In genomic region chr7:35839860-35840854, GRCh38 we compare ENCODE assay signal across 10 cellular contexts. TPM values are rescaled to one million over a fixed set of nuclear protein-coding genes. Genes with fewer than 3 reads are reported as not detected.
DNase-seq lines count a peak whose midpoint lies in the region; FAIRE-seq and TF ChIP-seq lines count a peak whose summit lies in the region.
"Had no signal": no experiment of that assay in that cellular context is flagged by ENCODE, and none has a peak within 500 bp of the region (broad histone marks: within the 10 kb centered on the region; RNA-seq: fewer than 3 reads in every experiment).

No MANE protein-coding gene starts in this region.

- DNase-seq in BJ (ENCODE audit: low read depth) (peak; percentile 53), HTR-8/SVneo (ENCODE audit: insufficient read length, low spot score) (peak; percentile 62), astrocyte of the cerebellum (ENCODE audit: low read depth) (peak; percentile 16), kidney tubule cell (ENCODE audit: low spot score) (peak; percentile 54), SIG-M5 treated with dmso at 0.1 percent for 504 hours (lab: John Stamatoyannopoulos, UW; ENCODE audit: unreplicated experiment) (no peak), HPDE6-E6E7 (ENCODE audit: extremely low spot score) (no peak), NCI-H82 treated with DMSO at 0.1 percent for 48 hours (lab: John Stamatoyannopoulos, UW; ENCODE audit: unreplicated experiment) (no peak), NCI-H146 treated with DMSO at 0.1 percent for 48 hours (lab: John Stamatoyannopoulos, UW; ENCODE audit: unreplicated experiment) (no peak)
- DNase-seq: hypothalamus, NCI-H748 treated with DMSO at 0.1 percent for 48 hours had no signal

- no peaks in the 10 kb centered on the region for H3K27me3 ChIP-seq in BJ (ENCODE audit: control insufficient read depth, insufficient read depth, low read length)

- H3K4me3 ChIP-seq in BJ (ENCODE audit: low read depth, low read length) (no peak overlapping the region), astrocyte of the cerebellum (ENCODE audit: low read depth, low read length) (no peak overlapping the region)

- TF ChIP-seq CTCF in BJ (IDR thresholded peaks at IDR 0.05; ENCODE audit: insufficient read depth, low read depth, low read length) (no peak), astrocyte of the cerebellum (IDR thresholded peaks at IDR 0.05; ENCODE audit: low read depth, low read length, missing control alignments) (no peak)

- POLR2A ChIA-PET in BJ (lab: Charles Lee) = no interaction called here

- no peak for FAIRE-seq in HTR-8/SVneo (lab: Jason Lieb, UNC)

- CTCF ChIA-PET in BJ (lab: Yijun Ruan, JAX) = interaction anchor here (0.7 to 1.9 kb wide), 5 partner anchors 9 to 133 kb away, joined by 3 to 5 read pairs (median 3); no protein-coding TSS in a partner anchor

- H3K36me3 ChIP-seq in BJ (ENCODE audit: control insufficient read depth, insufficient read depth, low read length) = no peaks in the 10 kb centered on the region; the same call in 1 of the 2 replicates

- in situ Hi-C loops in astrocyte of the cerebellum (cut with HindIII; ENCODE audit: low sequenced_read_pairs) = no loop called here

RNA-seq across cellular contexts. Expression of gene SEPTIN7, which starts 39.3 kb away (rescaled TPM):
- 152 and 319 TPM in 2 replicates for polyA plus RNA-seq in BJ (2011; rRNA removed)
- polyA minus RNA-seq in BJ (2011; rRNA and poly(A)+ RNA removed) = 62.8 and 63.7 TPM in 2 replicates

Comparison
In these comparisons a context has a peak if more than half of its experiments do, and no peak if none do; other contexts are left out.
1. DNase-seq: peak in BJ (single experiment), HTR-8/SVneo (single experiment), astrocyte of the cerebellum (single experiment) and kidney tubule cell (single experiment); none in SIG-M5 treated with dmso at 0.1 percent for 504 hours (single experiment), HPDE6-E6E7 (single experiment), NCI-H82 treated with DMSO at 0.1 percent for 48 hours (single experiment) and NCI-H146 treated with DMSO at 0.1 percent for 48 hours (single experiment).